ENCODE assay signal across 22 cellular contexts in genomic region chr2:26752636-26753035, GRCh38. TPM values are rescaled to one million over a fixed set of nuclear protein-coding genes. Genes with fewer than 3 reads are reported as not detected.
DNase-seq lines count a peak whose midpoint lies in the region; ATAC-seq, FAIRE-seq and TF ChIP-seq lines count a peak whose summit lies in the region.
"Had no signal": no experiment of that assay in that cellular context is flagged by ENCODE, and none has a peak within 500 bp of the region (broad histone marks: within the 10 kb centered on the region; RNA-seq: fewer than 3 reads in every experiment).

No MANE protein-coding gene starts in this region.

- no peak for TF ChIP-seq CTCF in Calu3 (IDR thresholded peaks at IDR 0.05; ENCODE audit: unreplicated experiment)

- no peak overlapping the region for H3K4me3 Mint-ChIP-seq in Calu3 (ENCODE audit: low read depth, unreplicated experiment)
- H3K4me3 Mint-ChIP-seq: activated B cell treated with CpG ODN at 0.5 μM for 24 hours; activated CD4-positive, alpha-beta memory T cell treated with anti-CD3 and anti-CD28 coated beads for 36 hours; activated naive CD8-positive, alpha-beta T cell; neural crest cell; stimulated activated naive CD8-positive, alpha-beta T cell treated with anti-CD3 and anti-CD28 coated beads, Interleukin-15, amount 100 ng/mL, for 72 hours had no signal

- DNase-seq in COR-L47 (lab: John Stamatoyannopoulos, UW) (peak; percentile 54), NCI-H146 treated with DMSO at 0.1 percent for 48 hours (lab: John Stamatoyannopoulos, UW; ENCODE audit: unreplicated experiment) (peak; percentile 62), SK-N-DZ (ENCODE audit: low spot score) (peak; percentile 60), mesenchymal stem cell (no peak), urothelium cell line (ENCODE audit: low spot score) (no peak), Calu3 (no peak)
- DNase-seq: activated B cell treated with CpG ODN at 0.5 μM for 24 hours; activated CD4-positive, alpha-beta memory T cell treated with anti-CD3 and anti-CD28 coated beads for 36 hours; central memory CD4-positive, alpha-beta T cell; dorsolateral prefrontal cortex; kidney glomerular epithelial cell; lower lobe of right lung; NCI-H2081; NCI-H510A; stimulated activated naive CD8-positive, alpha-beta T cell treated with anti-CD3 and anti-CD28 coated beads, Interleukin-15, amount 100 ng/mL, for 72 hours; tibial artery had no signal

- intact Hi-C loops in Calu3 (cut with micrococcal nuclease; ENCODE audit: unreplicated experiment): no loop called here

- no peak overlapping the region for H3K4me3 ChIP-seq in mesenchymal stem cell (ENCODE audit: insufficient read depth in 1 of 2, low read depth in 1 of 2, low read length in 2 of 2)
- H3K4me3 ChIP-seq: ascending aorta, dorsolateral prefrontal cortex, lower lobe of right lung, tibial artery had no signal

- no peaks in the 10 kb centered on the region for H3K79me1 ChIP-seq in mesenchymal stem cell (replicated peaks; ENCODE audit: low read length, poor library complexity, severe bottlenecking)

- H4K8ac ChIP-seq in mesenchymal stem cell (ENCODE audit: low read length): no peak overlapping the region

- H3K36me3 ChIP-seq in mesenchymal stem cell (ENCODE audit: control insufficient read depth in 1 of 2, insufficient read depth in 2 of 2, low read depth in 1 of 2, low read length in 2 of 2): no peaks in the 10 kb centered on the region
- H3K36me3 ChIP-seq: ascending aorta, lower lobe of right lung, tibial artery had no signal

- no peak overlapping the region for H3K4me2 ChIP-seq in mesenchymal stem cell (ENCODE audit: low read length, poor library complexity, severe bottlenecking)

- H3K9ac ChIP-seq in mesenchymal stem cell (ENCODE audit: low read length): no peak overlapping the region

- H3K23ac ChIP-seq in mesenchymal stem cell (ENCODE audit: low read length in 2 of 2): no peak overlapping the region

- H4K91ac ChIP-seq in mesenchymal stem cell (ENCODE audit: low read length): no peak overlapping the region

- FAIRE-seq in urothelium cell line (lab: Jason Lieb, UNC): no peak

- H3K9me3 Mint-ChIP-seq in Calu3 (ENCODE audit: low read depth, unreplicated experiment): no peaks in the 10 kb centered on the region
- H3K9me3 Mint-ChIP-seq: activated B cell treated with CpG ODN at 0.5 μM for 24 hours; activated CD4-positive, alpha-beta memory T cell treated with anti-CD3 and anti-CD28 coated beads for 36 hours; activated T-helper 2 cell treated with anti-CD3 and anti-CD28 coated beads, Interferon-gamma antibody, Interleukin-2, Interleukin-4, amounts not matched to agents 10 μg/mL and 5 μg/mL and 100 μg/mL, durations not matched to agents 14 hours and 24 hours and 36 hours; neural crest cell; stimulated activated naive CD8-positive, alpha-beta T cell treated with anti-CD3 and anti-CD28 coated beads, Interleukin-15, amount 100 ng/mL, for 72 hours had no signal

- no peak overlapping the region for H2BK120ac ChIP-seq in mesenchymal stem cell (ENCODE audit: low read depth, low read length)

- H3K36me3 Mint-ChIP-seq in Calu3 (ENCODE audit: insufficient read depth, unreplicated experiment): peaks cover 7% of the 10 kb centered on the region
- H3K36me3 Mint-ChIP-seq: activated CD4-positive, alpha-beta memory T cell treated with anti-CD3 and anti-CD28 coated beads for 36 hours had no signal

- CTCF ChIA-PET in Calu3 (lab: Charles Lee): interaction anchor here (2.7 kb wide), 1 partner anchor 147 kb away, joined by 7 read pairs; no protein-coding TSS in a partner anchor

- H3K4ac ChIP-seq in mesenchymal stem cell (ENCODE audit: low read depth in 1 of 2, low read length in 2 of 2): no peak overlapping the region

- H3K4me1 Mint-ChIP-seq in Calu3 (ENCODE audit: low read depth, unreplicated experiment): peaks cover 24% of the 10 kb centered on the region

- H2AFZ ChIP-seq in mesenchymal stem cell (ENCODE audit: low read depth, low read length): no peak overlapping the region

- 71% methylated on average over 2 of the region's 3 CpGs for WGBS in mesenchymal stem cell

- H3K14ac ChIP-seq in mesenchymal stem cell (ENCODE audit: low read length in 2 of 2): no peak overlapping the region

- no peak overlapping the region for H3K27ac ChIP-seq in mesenchymal stem cell (ENCODE audit: low read length, poor library complexity, severe bottlenecking)
- H3K27ac ChIP-seq: ascending aorta, dorsolateral prefrontal cortex, lower lobe of right lung, tibial artery had no signal

- H2BK5ac ChIP-seq in mesenchymal stem cell (ENCODE audit: low read depth, low read length, poor library complexity, severe bottlenecking): no peak overlapping the region

- H2BK15ac ChIP-seq in mesenchymal stem cell (ENCODE audit: low read depth, poor library complexity, severe bottlenecking): no peak overlapping the region

- no peak for ATAC-seq in GM18909 (IDR thresholded peaks at IDR 0.05; ENCODE audit: poor library complexity, unreplicated experiment)
- ATAC-seq: lower lobe of right lung; stimulated activated naive CD8-positive, alpha-beta T cell treated with anti-CD3 and anti-CD28 coated beads, Interleukin-15, amount 100 ng/mL, for 72 hours had no signal

- H3K9me3 ChIP-seq in mesenchymal stem cell (ENCODE audit: control insufficient read depth, low read length): no peaks in the 10 kb centered on the region
- H3K9me3 ChIP-seq: ascending aorta, lower lobe of right lung, tibial artery had no signal

- no peak overlapping the region for H3K18ac ChIP-seq in mesenchymal stem cell (ENCODE audit: low read depth in 1 of 2, low read length in 2 of 2)

- no TSS peak for BruUV-seq in Calu3 (replicated peaks; lab: Mats Ljungman, UMichigan)

- no peak overlapping the region for H3K27ac Mint-ChIP-seq in Calu3 (ENCODE audit: unreplicated experiment)
- H3K27ac Mint-ChIP-seq: activated B cell treated with CpG ODN at 0.5 μM for 24 hours; activated CD4-positive, alpha-beta memory T cell treated with anti-CD3 and anti-CD28 coated beads for 36 hours; activated naive CD8-positive, alpha-beta T cell; activated T-helper 2 cell treated with anti-CD3 and anti-CD28 coated beads, Interferon-gamma antibody, Interleukin-2, Interleukin-4, amounts not matched to agents 10 μg/mL and 5 μg/mL and 100 μg/mL, durations not matched to agents 14 hours and 24 hours and 36 hours; progenitor cell of endocrine pancreas; stimulated activated naive CD8-positive, alpha-beta T cell treated with anti-CD3 and anti-CD28 coated beads, Interleukin-15, amount 100 ng/mL, for 72 hours had no signal

- peaks cover 8% of the 10 kb centered on the region for H3K4me1 ChIP-seq in mesenchymal stem cell (ENCODE audit: control insufficient read depth, insufficient read depth, low read depth, low read length)

- peak overlapping the region; percentile 70 for H2AK5ac ChIP-seq in mesenchymal stem cell (ENCODE audit: low read length, severe bottlenecking)

- H2BK12ac ChIP-seq in mesenchymal stem cell (ENCODE audit: low read length in 2 of 2): no peak overlapping the region

- H3K27me3 ChIP-seq in mesenchymal stem cell (ENCODE audit: control insufficient read depth in 1 of 2, insufficient read depth in 1 of 2, low read length in 2 of 2): no peaks in the 10 kb centered on the region
- H3K27me3 ChIP-seq: ascending aorta, dorsolateral prefrontal cortex, tibial artery had no signal

- H3K27me3 Mint-ChIP-seq in Calu3 (ENCODE audit: unreplicated experiment): no peaks in the 10 kb centered on the region
- H3K27me3 Mint-ChIP-seq: activated B cell treated with CpG ODN at 0.5 μM for 24 hours; activated CD4-positive, alpha-beta memory T cell treated with anti-CD3 and anti-CD28 coated beads for 36 hours; activated naive CD8-positive, alpha-beta T cell; progenitor cell of endocrine pancreas; stimulated activated naive CD8-positive, alpha-beta T cell treated with anti-CD3 and anti-CD28 coated beads, Interleukin-15, amount 100 ng/mL, for 72 hours had no signal

RNA-seq across cellular contexts. Expression of gene SLC35F6, which starts 11.4 kb away (rescaled TPM):
- polyA plus RNA-seq in SK-N-DZ (2014; cell fraction: cytosol; rRNA removed): 9.6 and 14.2 TPM in 2 replicates
- polyA plus RNA-seq in SK-N-DZ (2014; cell fraction: nucleus; rRNA removed): 5.0 and 5.2 TPM in 2 replicates
- 62.3 TPM for polyA plus RNA-seq in mesenchymal stem cell (2013, experiment 1 of 2)
- 60.2 TPM for polyA plus RNA-seq in mesenchymal stem cell (2013, experiment 2 of 2)
- total RNA-seq in Calu3 (2022): 36.9 and 43.0 TPM in 2 replicates

RNA-seq across cellular contexts. Expression of gene CENPA, which starts 33.2 kb away (rescaled TPM):
- 21.6 and 41.6 TPM in 2 replicates for polyA plus RNA-seq in SK-N-DZ (2014; cell fraction: cytosol; rRNA removed)
- 12.3 and 21.0 TPM in 2 replicates for polyA plus RNA-seq in SK-N-DZ (2014; cell fraction: nucleus; rRNA removed)
- 3.5 TPM for polyA plus RNA-seq in mesenchymal stem cell (2013, experiment 1 of 2)
- 3.1 TPM for polyA plus RNA-seq in mesenchymal stem cell (2013, experiment 2 of 2)
- total RNA-seq in Calu3 (2022): 23.4 and 33.2 TPM in 2 replicates
- total RNA-seq: ascending aorta had no signal

Comparison
In these comparisons a context has a peak if more than half of its experiments do, and no peak if none do; other contexts are left out.
1. DNase-seq: peak in COR-L47 (single experiment), NCI-H146 treated with DMSO at 0.1 percent for 48 hours (single experiment) and SK-N-DZ (single experiment); none in mesenchymal stem cell (single experiment), urothelium cell line (single experiment) and Calu3 (single experiment).